In genomic region chr15:75589071-75589470, GRCh38 we compare ENCODE assay signal across 25 cellular contexts. TPM values are rescaled to one million over a fixed set of nuclear protein-coding genes. Genes with fewer than 3 reads are reported as not detected.
DNase-seq lines count a peak whose midpoint lies in the region; ATAC-seq and TF ChIP-seq lines count a peak whose summit lies in the region.
"Had no signal": no experiment of that assay in that cellular context is flagged by ENCODE, and none has a peak within 500 bp of the region (broad histone marks: within the 10 kb centered on the region; RNA-seq: fewer than 3 reads in every experiment).

No MANE protein-coding gene starts in this region.

- H4K91ac ChIP-seq in trophoblast cell (ENCODE audit: low read depth, low read length): no peak overlapping the region

- DNase-seq in T-helper 17 cell: no peak
- no peak for DNase-seq in left colon
- DNase-seq in trophoblast cell: no peak
- no peak for DNase-seq in NCI-H2029 (lab: John Stamatoyannopoulos, UW)
- no peak for DNase-seq in cardiac septum (ENCODE audit: low spot score)
- DNase-seq in left ventricle myocardium inferior: no peak
- DNase-seq: 8988T; ACHN; BE2C; C1 segment of cervical spinal cord; CD4-positive, alpha-beta memory T cell; CD4-positive, CD25-positive, alpha-beta regulatory T cell; CD8-positive, alpha-beta memory T cell; COR-L47; DMS 273 treated with DMSO at 0.1 percent for 48 hours; DMS153; DMS53; DMS79; DND-41; EL; GDM1 had no signal

- H3K4me1 Mint-ChIP-seq in T-helper 17 cell: peaks cover 10% of the 10 kb centered on the region
- H3K4me1 Mint-ChIP-seq: CD14-positive monocyte had no signal

- no CpG with 5 or more reads among the region's 5 CpGs for WGBS in trophoblast cell (ENCODE audit: extremely low coverage, insufficient coverage, insufficient read length)

- H3K18ac ChIP-seq in trophoblast cell (ENCODE audit: low read length): no peak overlapping the region

- no peak overlapping the region for H4K12ac ChIP-seq in trophoblast cell (ENCODE audit: low read depth, low read length)

- H2BK5ac ChIP-seq in trophoblast cell (ENCODE audit: low read depth, low read length, poor library complexity): no peak overlapping the region

- no peaks in the 10 kb centered on the region for H3K9me3 ChIP-seq in HEK293 (ENCODE audit: control insufficient read depth, insufficient read depth, low read depth, low read length)
- no peaks in the 10 kb centered on the region for H3K9me3 ChIP-seq in T-helper 17 cell (ENCODE audit: control insufficient read depth, low read length, poor library complexity, severe bottlenecking)
- no peaks in the 10 kb centered on the region for H3K9me3 ChIP-seq in trophoblast cell (ENCODE audit: insufficient read depth, low read depth, low read length)
- no peaks in the 10 kb centered on the region for H3K9me3 ChIP-seq in left ventricle myocardium inferior (replicated peaks)
- H3K9me3 ChIP-seq: BE2C, BLaER1 had no signal

- TF ChIP-seq CTCF in HEK293 (tag by site-specific recombination; IDR thresholded peaks at IDR 0.05) (no peak), left ventricle myocardium inferior (IDR thresholded peaks at IDR 0.05; ENCODE audit: borderline replicate concordance) (no peak)

- peak overlapping the region; percentile 49 for H3K27ac Mint-ChIP-seq in T-helper 17 cell

- H3K79me2 ChIP-seq in trophoblast cell (ENCODE audit: control insufficient read depth, insufficient read depth, low read length, poor library complexity): no peaks in the 10 kb centered on the region

- POLR2A ChIA-PET in HEK293 (lab: Yijun Ruan, JAX): no interaction called here

- no peak overlapping the region for H3K9ac ChIP-seq in trophoblast cell (ENCODE audit: low read length)
- H3K9ac ChIP-seq: BLaER1 had no signal

- no peak overlapping the region for H2AFZ ChIP-seq in trophoblast cell (ENCODE audit: insufficient read depth, low read length, poor library complexity)

- H3K4me1 ChIP-seq in HEK293 (ENCODE audit: control insufficient read depth, insufficient read depth, low read length) (peaks cover 2% of the 10 kb centered on the region; the same call in 1 of the 2 replicates), trophoblast cell (ENCODE audit: control insufficient read depth in 1 of 2, insufficient read depth in 2 of 2, low read length in 2 of 2) (no peaks in the 10 kb centered on the region), left ventricle myocardium inferior (peaks cover 10% of the 10 kb centered on the region)
- H3K4me1 ChIP-seq: BE2C, BLaER1 had no signal

- no peak overlapping the region for H4K8ac ChIP-seq in trophoblast cell (ENCODE audit: low read depth, low read length)

- CTCF ChIA-PET in HEK293 (lab: Yijun Ruan, JAX): interaction anchor here (1.0 to 1.7 kb wide), 2 partner anchors 9 to 10 kb away, joined by 4 to 5 read pairs; partner anchors contain the start of gene PTPN9

- no peaks in the 10 kb centered on the region for H3K27me3 Mint-ChIP-seq in T-helper 17 cell
- H3K27me3 Mint-ChIP-seq: CD4-positive, alpha-beta memory T cell; CD4-positive, CD25-positive, alpha-beta regulatory T cell; CD8-positive, alpha-beta memory T cell had no signal

- H3K4me2 ChIP-seq in trophoblast cell (ENCODE audit: low read length): no peak overlapping the region
- H3K4me2 ChIP-seq: BLaER1 had no signal

- H3K36me3 Mint-ChIP-seq in T-helper 17 cell (ENCODE audit: low read depth): peaks cover 2% of the 10 kb centered on the region

- H3K4me3 Mint-ChIP-seq in T-helper 17 cell: no peak overlapping the region
- H3K4me3 Mint-ChIP-seq: CD14-positive monocyte; CD4-positive, alpha-beta memory T cell; CD4-positive, CD25-positive, alpha-beta regulatory T cell; CD8-positive, alpha-beta memory T cell had no signal

- H3K14ac ChIP-seq in trophoblast cell (ENCODE audit: low read length): no peak overlapping the region

- no peaks in the 10 kb centered on the region for H3K79me1 ChIP-seq in trophoblast cell (ENCODE audit: low read length)

- ATAC-seq in T-helper 17 cell: no peak
- peak; percentile 54 for ATAC-seq in left colon
- ATAC-seq: GM12878 had no signal

- H3K23ac ChIP-seq in trophoblast cell (ENCODE audit: low read length): no peak overlapping the region

- H3K4me3 ChIP-seq in HEK293 (ENCODE audit: low read depth, low read length): no peak overlapping the region
- H3K4me3 ChIP-seq in trophoblast cell (ENCODE audit: low read depth, low read length): no peak overlapping the region
- no peak overlapping the region for H3K4me3 ChIP-seq in left ventricle myocardium inferior
- H3K4me3 ChIP-seq: BLaER1, GM12878 had no signal

- no peak overlapping the region for H2BK12ac ChIP-seq in trophoblast cell (ENCODE audit: low read length)

- intact Hi-C loops in left colon (cut with DNase I, micrococcal nuclease) (no loop called here), cardiac septum (cut with DNase I) (no loop called here), left ventricle myocardium inferior (cut with micrococcal nuclease) (no loop called here)

- H3K36me3 ChIP-seq in HEK293 (ENCODE audit: control insufficient read depth in 2 of 2, insufficient read depth in 1 of 2, low read length in 2 of 2) (peaks cover 3 to 10% of the 10 kb centered on the region in 2 experiments; a peak in 2 of 3 replicates), trophoblast cell (ENCODE audit: control insufficient read depth in 1 of 2, insufficient read depth in 2 of 2, low read length in 2 of 2) (no peaks in the 10 kb centered on the region), left ventricle myocardium inferior (peaks cover 3% of the 10 kb centered on the region)
- H3K36me3 ChIP-seq: BE2C had no signal

- H3K27me3 ChIP-seq in trophoblast cell (ENCODE audit: insufficient read depth, low read length): no peaks in the 10 kb centered on the region
- H3K27me3 ChIP-seq in left ventricle myocardium inferior (ENCODE audit: low read depth): no peaks in the 10 kb centered on the region
- H3K27me3 ChIP-seq: BE2C, BLaER1 had no signal

- H2BK120ac ChIP-seq in trophoblast cell (ENCODE audit: insufficient read depth, low read length, poor library complexity): no peak overlapping the region

- H3K27ac ChIP-seq in HEK293 (ENCODE audit: extremely low read depth, low read depth, low read length) (no peak overlapping the region), trophoblast cell (ENCODE audit: low read depth, low read length) (no peak overlapping the region), left ventricle myocardium inferior (replicated peaks) (no peak overlapping the region)
- H3K27ac ChIP-seq: BLaER1 had no signal

- H2AK5ac ChIP-seq in trophoblast cell (ENCODE audit: low read length): no peak overlapping the region

- H3K4ac ChIP-seq in trophoblast cell (ENCODE audit: low read depth, low read length): no peak overlapping the region

TF ChIP-seq in HEK293, 187 proteins besides CTCF, POLR2A, EP300 and RAD21:
- TF ChIP-seq KLF1 (tag by site-specific recombination; IDR thresholded peaks at IDR 0.05): no peak
- TF ChIP-seq ZNF146 (tag by site-specific recombination; IDR thresholded peaks at IDR 0.05): 0 out of 2 replicates have a peak, but pooled peaks have one; percentile 30
- TF ChIP-seq ZNF16 (tag by site-specific recombination; IDR thresholded peaks at IDR 0.05; ENCODE audit: low read depth): no peak

RNA-seq across cellular contexts. Expression of gene PTPN9, which starts 10.0 kb away (rescaled TPM):
- total RNA-seq in T-helper 17 cell: 10 to 100 TPM; 19.8 to 21.6 TPM
- 10 to 100 TPM; 39.3 to 39.6 TPM for total RNA-seq in left colon
- polyA plus RNA-seq in trophoblast cell (2013): 14.6 and 15.5 TPM in 2 replicates
- total RNA-seq in cardiac septum: 8.8 TPM
- total RNA-seq in left ventricle myocardium inferior: 7.1 TPM

RNA-seq across cellular contexts. Expression of gene SNUPN, which starts 36.5 kb away (rescaled TPM):
- total RNA-seq in T-helper 17 cell (10 to 100 TPM; 14.5 to 15.0 TPM), left colon (10 to 100 TPM; 14.9 to 16.8 TPM), cardiac septum (13.6 TPM), left ventricle myocardium inferior (19.5 TPM)
- 10.5 and 10.6 TPM in 2 replicates for polyA plus RNA-seq in trophoblast cell (2013)

RNA-seq across cellular contexts. Expression of gene IMP3, which starts 51.0 kb away (rescaled TPM):
- total RNA-seq in T-helper 17 cell (10 to 100 TPM; 30.1 to 35.5 TPM), left colon (10 to 100 TPM; 53.9 to 61.3 TPM), cardiac septum (30.0 TPM), left ventricle myocardium inferior (49.1 TPM)
- 41.5 and 44.6 TPM in 2 replicates for polyA plus RNA-seq in trophoblast cell (2013)

RNA-seq across cellular contexts. Expression of gene SNX33, which starts 58.6 kb away (rescaled TPM):
- total RNA-seq in T-helper 17 cell: 1 to 10 TPM; 1.7 to 1.8 TPM
- total RNA-seq in left colon: 10 to 100 TPM; 24.3 to 29.3 TPM
- 11.9 and 12.6 TPM in 2 replicates for polyA plus RNA-seq in trophoblast cell (2013)
- total RNA-seq in cardiac septum: 10.3 TPM
- total RNA-seq in left ventricle myocardium inferior: 11.4 TPM
